22 cellular contexts compared by ENCODE assay signal in the genomic region with DNA sequence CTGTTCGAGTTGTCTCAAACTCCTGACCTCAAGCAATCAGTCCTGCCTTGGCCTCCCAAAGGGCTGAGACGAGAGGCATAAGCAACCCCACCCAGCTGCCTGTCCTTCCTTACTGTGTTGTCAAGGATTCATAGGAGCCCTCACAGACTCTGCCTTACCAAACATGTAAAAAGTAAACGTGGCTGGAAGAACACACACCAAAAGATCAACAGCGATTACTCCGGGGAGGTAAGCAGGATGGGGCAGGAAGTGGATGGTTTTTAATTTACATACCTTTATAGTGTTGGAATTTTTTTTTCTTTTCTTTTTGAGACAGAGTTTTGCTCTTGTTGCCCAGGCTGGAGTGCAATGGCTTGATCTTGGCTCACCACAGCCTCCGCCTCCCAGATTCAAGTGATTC.
"Had no signal": no experiment of that assay in that cellular context is flagged by ENCODE, and none has a peak within 500 bp of the region (broad histone marks: within the 10 kb centered on the region; RNA-seq: fewer than 3 reads in every experiment).

No MANE protein-coding gene starts in this region.

- H3K36me3 ChIP-seq: adrenal gland, ascending aorta, brain microvascular endothelial cell, left lung, thyroid gland had no signal

- H3K4me3 ChIP-seq: adrenal gland, ascending aorta, left lung, thyroid gland had no signal

- H3K27ac ChIP-seq: adrenal gland, ascending aorta, brain microvascular endothelial cell, foreskin keratinocyte, left lung, thyroid gland had no signal

- H3K9me3 Mint-ChIP-seq: activated CD4-positive, alpha-beta memory T cell treated with anti-CD3 and anti-CD28 coated beads, Interleukin-2, amount 10 ng/mL, durations not matched to agents 7 days and 5 days had no signal

- H3K4me1 ChIP-seq: adrenal gland, ascending aorta, thyroid gland had no signal

- DNase-seq: activated CD4-positive, alpha-beta memory T cell treated with anti-CD3 and anti-CD28 coated beads, Interleukin-2, amount 10 ng/mL, durations not matched to agents 7 days and 5 days; activated CD4-positive, alpha-beta T cell treated with anti-CD3 and anti-CD28 coated beads for 4 hours; activated CD4-positive, CD25-positive, alpha-beta regulatory T cell; activated naive CD4-positive, alpha-beta T cell treated with anti-CD3 and anti-CD28 coated beads, Interleukin-2, amount 50 U/mL, for 16 hours; activated T-cell treated with anti-CD3 and anti-CD28 coated beads, Interleukin-2, amount 50 U/mL, for 1 hour; adrenal gland; brain microvascular endothelial cell; caudate nucleus; effector memory CD4-positive, alpha-beta T cell; foreskin keratinocyte; kidney; left lung; naive thymus-derived CD4-positive, alpha-beta T cell; occipital lobe; stimulated activated CD4-positive, alpha-beta T cell treated with anti-CD3 and anti-CD28 coated beads, Interleukin-2, amount 100 ng/mL, for 48 hours; stimulated activated CD8-positive, alpha-beta memory T cell treated with anti-CD3 and anti-CD28 coated beads, Interleukin-4, amount 100 ng/mL, for 48 hours; stimulated activated naive CD4-positive, alpha-beta T cell; substantia nigra; thyroid gland had no signal

- H3K27me3 ChIP-seq: ascending aorta, brain microvascular endothelial cell, left lung, thyroid gland had no signal

- H3K27ac Mint-ChIP-seq: activated CD4-positive, alpha-beta memory T cell treated with anti-CD3 and anti-CD28 coated beads, Interleukin-2, amount 10 ng/mL, durations not matched to agents 7 days and 5 days had no signal

- H3K4me3 Mint-ChIP-seq: activated CD4-positive, alpha-beta memory T cell treated with anti-CD3 and anti-CD28 coated beads, Interleukin-2, amount 10 ng/mL, durations not matched to agents 7 days and 5 days; neural crest cell had no signal

- ATAC-seq: foreskin keratinocyte; left lung; naive thymus-derived CD4-positive, alpha-beta T cell; SK-N-SH treated with all-trans-retinoic acid at 6 μM for 48 hours had no signal
